In genomic region chr9:5361326-5362005, GRCh38 we compare ENCODE assay signal across 21 cellular contexts. TPM values are rescaled to one million over a fixed set of nuclear protein-coding genes. Genes with fewer than 3 reads are reported as not detected.
DNase-seq lines count a peak whose midpoint lies in the region; TF ChIP-seq lines count a peak whose summit lies in the region.
"Had no signal": no experiment of that assay in that cellular context is flagged by ENCODE, and none has a peak within 500 bp of the region (broad histone marks: within the 10 kb centered on the region; RNA-seq: fewer than 3 reads in every experiment).

No MANE protein-coding gene starts in this region.

- TF ChIP-seq CTCF in fibroblast of the aortic adventitia (IDR thresholded peaks at IDR 0.05; ENCODE audit: insufficient read depth, low read length) (no peak), nephron (IDR thresholded peaks at IDR 0.05; ENCODE audit: unreplicated experiment in 3 of 3) (no peak)

- intact Hi-C loops in CD4-positive, alpha-beta memory T cell (cut with micrococcal nuclease), result no loop called here

- CTCF ChIA-PET in CD4-positive, alpha-beta memory T cell (lab: Charles Lee; ENCODE audit: partially characterized antibody), result interaction anchor here (1.6 kb wide), 1 partner anchor 9 kb away, joined by 5 read pairs; no protein-coding TSS in a partner anchor

- H3K4me1 Mint-ChIP-seq in nephron, result peaks cover 37% of the 10 kb centered on the region
- peaks cover 6 to 16% (median 9%) of the 10 kb centered on the region in 4 donors for H3K4me1 Mint-ChIP-seq in CD4-positive, alpha-beta memory T cell

- H3K36me3 Mint-ChIP-seq in nephron (ENCODE audit: low read depth), result peaks cover 8% of the 10 kb centered on the region
- peaks cover 27 to 41% of the 10 kb centered on the region in 2 donors for H3K36me3 Mint-ChIP-seq in CD4-positive, alpha-beta memory T cell

- peak overlapping the region in 2 of 3 experiments; percentile 53 to 54 for H3K27ac Mint-ChIP-seq in nephron
- H3K27ac Mint-ChIP-seq in CD4-positive, alpha-beta memory T cell, result peak overlapping the region in 1 of 7 donors; percentile 43
- H3K27ac Mint-ChIP-seq: CD8-positive, alpha-beta T cell; HFFc6 had no signal

- no peaks in the 10 kb centered on the region for H3K27me3 Mint-ChIP-seq in nephron (ENCODE audit: low read depth)
- no peaks in the 10 kb centered on the region for H3K27me3 Mint-ChIP-seq in CD4-positive, alpha-beta memory T cell

- peak overlapping the region; percentile 54 for H3K27ac ChIP-seq in SJCRH30
- no peak overlapping the region for H3K27ac ChIP-seq in CD4-positive, alpha-beta memory T cell (ENCODE audit: low read depth, low read length)
- H3K27ac ChIP-seq: C4-2B had no signal

- H3K36me3 ChIP-seq in SJCRH30, result no peaks in the 10 kb centered on the region
- H3K36me3 ChIP-seq in CD4-positive, alpha-beta memory T cell (ENCODE audit: insufficient read depth, low read length), result no peaks in the 10 kb centered on the region
- H3K36me3 ChIP-seq in H7 (replicated peaks; ENCODE audit: control insufficient read depth, insufficient read depth, low read length), result no peaks in the 10 kb centered on the region
- H3K36me3 ChIP-seq: BE2C had no signal

- no peaks in the 10 kb centered on the region for H3K27me3 ChIP-seq in SJCRH30
- no peaks in the 10 kb centered on the region for H3K27me3 ChIP-seq in CD4-positive, alpha-beta memory T cell (ENCODE audit: insufficient read depth, low read length)
- no peaks in the 10 kb centered on the region for H3K27me3 ChIP-seq in H7 (ENCODE audit: control insufficient read depth, insufficient read depth, low read length)
- H3K27me3 ChIP-seq: BE2C had no signal

- no peaks in the 10 kb centered on the region for H3K9me3 Mint-ChIP-seq in nephron
- H3K9me3 Mint-ChIP-seq in CD4-positive, alpha-beta memory T cell, result peaks cover 0 to 4% (median 0%) of the 10 kb centered on the region in 8 donors
- H3K9me3 Mint-ChIP-seq: CD8-positive, alpha-beta T cell; HFFc6 had no signal

- POLR2A ChIA-PET in CD4-positive, alpha-beta memory T cell (lab: Charles Lee; ENCODE audit: partially characterized antibody), result interaction anchor here (0.8 to 2.3 kb wide), 2 partner anchors 13 to 76 kb away, joined by 3 to 5 read pairs; partner anchors contain the start of gene PLGRKT

- H3K4me3 ChIP-seq in SJCRH30 (no peak overlapping the region), fibroblast of the aortic adventitia (ENCODE audit: low read depth, low read length) (no peak overlapping the region), H7 (ENCODE audit: insufficient read depth, low read depth, low read length) (no peak overlapping the region)
- no peak overlapping the region for H3K4me3 ChIP-seq in CD4-positive, alpha-beta memory T cell (ENCODE audit: low read length in 2 of 2)

- H3K4me1 ChIP-seq in SJCRH30, result peaks cover 36% of the 10 kb centered on the region
- H3K4me1 ChIP-seq in CD4-positive, alpha-beta memory T cell (ENCODE audit: insufficient read depth, low read length), result no peaks in the 10 kb centered on the region
- H3K4me1 ChIP-seq: BE2C had no signal

- no peak overlapping the region for H3K4me3 Mint-ChIP-seq in nephron
- H3K4me3 Mint-ChIP-seq in CD4-positive, alpha-beta memory T cell, result no peak overlapping the region
- H3K4me3 Mint-ChIP-seq: CD8-positive, alpha-beta T cell; HFFc6 had no signal

- DNase-seq in GM03348 (ENCODE audit: low spot score), result peak; percentile 19
- DNase-seq in SJCRH30, result peak in 1 of 2 experiments; percentile 2
- DNase-seq in fibroblast of the aortic adventitia (ENCODE audit: low read depth), result peak; percentile 16
- DNase-seq in GF-D8 (lab: John Stamatoyannopoulos, UW), result no peak
- no peak for DNase-seq in NCI-H1694 (lab: John Stamatoyannopoulos, UW)
- DNase-seq in CD4-positive, alpha-beta memory T cell, result no peak
- DNase-seq in H7, result no peak
- DNase-seq: ACHN; BE2C; CD8-positive, alpha-beta T cell; COR-L47; DMS153; DMS79 treated with DMSO at 0.1 percent for 48 hours; GDM1; GOT3; HCEC 1CT; HFFc6 had no signal

- H3K9me3 ChIP-seq in SJCRH30 (replicated peaks), result no peaks in the 10 kb centered on the region
- no peaks in the 10 kb centered on the region for H3K9me3 ChIP-seq in CD4-positive, alpha-beta memory T cell (ENCODE audit: control insufficient read depth in 1 of 2, low read length in 2 of 2)
- H3K9me3 ChIP-seq: BE2C had no signal

RNA-seq across cellular contexts. Expression of gene RLN1, which starts 21.8 kb away (rescaled TPM):
- not detected in 2 replicates for total RNA-seq in SJCRH30 (2014; rRNA removed; shearing (Covaris generic))
- 0.18 TPM in 1 of 2 replicates, not detected in the other for total RNA-seq in fibroblast of the aortic adventitia (ENCODE audit: low replicate concordance)
- total RNA-seq in CD4-positive, alpha-beta memory T cell, result 1 to 10 TPM; 5.9 to 7.2 TPM
- 1 to 10 TPM; 2.4 to 3.6 TPM for polyA plus RNA-seq in CD4-positive, alpha-beta memory T cell
- total RNA-seq in H7 (2014; rRNA removed; shearing (Covaris generic)), result 0.30 and 0.42 TPM in 2 replicates
- total RNA-seq: A172, HepG2, HFFc6 had no signal
- polyA plus RNA-seq: HepG2 had no signal

RNA-seq across cellular contexts. Expression of gene RLN2, which starts 57.0 kb away (rescaled TPM):
- total RNA-seq in SJCRH30 (2014; rRNA removed; shearing (Covaris generic)), result not detected in 2 replicates
- total RNA-seq in fibroblast of the aortic adventitia (ENCODE audit: low replicate concordance), result not detected in 2 replicates
- total RNA-seq in CD4-positive, alpha-beta memory T cell, result 1 to 10 TPM; 3.5 to 5.4 TPM
- 1 to 10 TPM; 7.5 to 8.5 TPM for polyA plus RNA-seq in CD4-positive, alpha-beta memory T cell
- total RNA-seq in H7 (2014; rRNA removed; shearing (Covaris generic)), result 0.28 TPM in 1 of 2 replicates, not detected in the other
- total RNA-seq: A172, HepG2, HFFc6 had no signal
- polyA plus RNA-seq: HepG2 had no signal

Comparison
In these comparisons a context has a peak if more than half of its experiments do, and no peak if none do; other contexts are left out.
1. DNase-seq: peak in GM03348 (single experiment) and fibroblast of the aortic adventitia (single experiment); none in GF-D8 (single experiment), NCI-H1694 (single experiment), CD4-positive, alpha-beta memory T cell (0 of 5) and H7 (single experiment).